In the genomic region with DNA sequence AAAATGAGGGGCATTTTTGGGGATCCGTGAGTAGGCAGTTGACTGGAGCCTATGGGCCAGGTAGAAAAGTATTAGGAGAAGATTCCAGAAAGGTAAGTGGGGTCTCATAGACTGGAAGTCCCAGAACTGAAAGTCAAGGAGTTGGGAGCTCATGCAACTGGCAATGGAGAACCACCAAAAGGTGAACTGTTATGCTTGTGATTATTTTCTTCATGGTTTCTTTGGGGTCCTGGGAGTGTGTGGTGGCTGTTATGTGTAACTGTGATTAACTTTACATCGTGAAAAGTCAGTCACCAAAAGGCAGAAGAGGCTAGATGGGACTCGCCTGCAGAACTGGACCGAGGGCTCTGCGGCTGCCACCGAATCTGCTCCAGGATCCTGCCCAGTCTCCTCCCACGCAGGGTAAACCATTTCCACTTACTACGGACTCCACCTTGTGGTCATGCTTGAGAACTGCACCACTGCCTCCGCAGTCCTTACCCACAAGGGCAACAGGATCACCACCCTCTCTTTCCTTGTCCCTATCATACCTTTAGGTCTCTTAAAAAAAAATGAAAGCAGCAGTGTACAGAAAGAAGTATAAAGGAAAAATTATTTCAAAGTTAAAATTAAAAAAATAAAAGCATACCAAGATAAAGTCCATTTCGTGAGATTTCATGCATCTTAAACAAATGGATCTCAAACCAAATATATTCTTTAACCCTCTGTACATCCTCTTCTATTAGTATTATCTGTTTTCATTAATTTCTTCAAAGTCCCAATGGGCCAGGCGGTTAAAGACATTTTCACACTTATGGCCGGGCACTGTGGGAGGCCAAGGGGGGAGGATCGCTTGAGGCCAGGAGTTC, we compare ENCODE assay signal across 8 cellular contexts. TPM values are rescaled to one million over a fixed set of nuclear protein-coding genes. Genes with fewer than 3 reads are reported as not detected.
DNase-seq lines count a peak whose midpoint lies in the region; ATAC-seq lines count a peak whose summit lies in the region.

No MANE protein-coding gene starts in this region.

- H3K9ac ChIP-seq in BLaER1 treated with 17β-estradiol and CSF1 and Interleukin-3, amounts not matched to agents 10 nM and 100 nM: no peak overlapping the region
- H3K9ac ChIP-seq in NT2/D1 (ENCODE audit: insufficient read length, low read depth): no peak overlapping the region

- peaks cover 34 to 43% (median 35%) of the 10 kb centered on the region in 3 donors for H3K4me1 Mint-ChIP-seq in naive B cell

- no peak overlapping the region for H3K4me3 ChIP-seq in BLaER1 treated with 17β-estradiol and CSF1 and Interleukin-3, amounts not matched to agents 10 nM and 100 nM
- H3K4me3 ChIP-seq in NT2/D1 (ENCODE audit: insufficient read length, low read depth): no peak overlapping the region

- peaks cover 23 to 27% (median 24%) of the 10 kb centered on the region in 11 experiments for H3K9me3 ChIP-seq in BLaER1 treated with 17β-estradiol and CSF1 and Interleukin-3, amounts not matched to agents 10 nM and 100 nM (replicated peaks in 1 of 11)
- peaks cover 19% of the 10 kb centered on the region for H3K9me3 ChIP-seq in NT2/D1 (ENCODE audit: insufficient read depth, low read length)

- H3K36me3 ChIP-seq in BLaER1 treated with 17β-estradiol and CSF1 and Interleukin-3, amounts not matched to agents 10 nM and 100 nM: peaks cover 19 to 56% (median 28%) of the 10 kb centered on the region in 11 experiments
- H3K36me3 ChIP-seq in NT2/D1 (ENCODE audit: insufficient read depth, insufficient read length, low read length): peaks cover 2% of the 10 kb centered on the region

- DNase-seq in HUDEP-2 (lab: John Stamatoyannopoulos, UW; ENCODE audit: unreplicated experiment in 76 of 76): peak in 73 of 76 experiments; percentile 11 to 84 (median 60)
- DNase-seq in NT2/D1 (ENCODE audit: low read depth, low spot score): peak; percentile 69
- peak; percentile 51 for DNase-seq in activated CD8-positive, alpha-beta memory T cell treated with anti-CD3 and anti-CD28 coated beads, Interleukin-2, amount 50 U/mL, for 24 hours (ENCODE audit: extremely low read depth)
- peak; percentile 78 for DNase-seq in epidermal melanocyte (ENCODE audit: insufficient read length, low spot score)
- DNase-seq in naive B cell: peak; percentile 68
- DNase-seq in stimulated activated CD8-positive, alpha-beta memory T cell treated with anti-CD3 and anti-CD28 coated beads, Interleukin-7, amount 100 ng/mL, for 24 hours (ENCODE audit: low read depth): peak; percentile 44

- peaks cover 0 to 8% (median 0%) of the 10 kb centered on the region in 11 experiments; a peak in 1 of 22 replicates for H4K20me1 ChIP-seq in BLaER1 treated with 17β-estradiol and CSF1 and Interleukin-3, amounts not matched to agents 10 nM and 100 nM

- H3K4me1 ChIP-seq in BLaER1 treated with 17β-estradiol and CSF1 and Interleukin-3, amounts not matched to agents 10 nM and 100 nM: peaks cover 16 to 44% (median 27%) of the 10 kb centered on the region in 10 experiments
- peaks cover 5% of the 10 kb centered on the region for H3K4me1 ChIP-seq in NT2/D1 (ENCODE audit: insufficient read depth, insufficient read length)

- no peaks in the 10 kb centered on the region for H3K27me3 Mint-ChIP-seq in naive B cell

- ATAC-seq in GM19324 (IDR thresholded peaks at IDR 0.05; ENCODE audit: low FRiP score, unreplicated experiment) (peak; percentile 80), naive B cell (ENCODE audit: low read depth in 2 of 2) (peak; percentile 96 to 98)

- H3K36me3 Mint-ChIP-seq in naive B cell: peaks cover 17 to 40% of the 10 kb centered on the region in 2 donors

- peak overlapping the region in 9 of 11 experiments; percentile 4 to 69 (median 17); a peak in 12 of 22 replicates for H3K4me2 ChIP-seq in BLaER1 treated with 17β-estradiol and CSF1 and Interleukin-3, amounts not matched to agents 10 nM and 100 nM

- H3K27ac Mint-ChIP-seq in naive B cell: peak overlapping the region in 4 of 6 donors; percentile 60 to 82 (median 68)

- H3K9me3 Mint-ChIP-seq in naive B cell: peaks cover 5 to 17% (median 11%) of the 10 kb centered on the region in 7 donors

- H3K4me3 Mint-ChIP-seq in naive B cell: peak overlapping the region in 3 of 8 donors; percentile 34 to 52 (median 49)

- H3K27me3 ChIP-seq in BLaER1 treated with 17β-estradiol and CSF1 and Interleukin-3, amounts not matched to agents 10 nM and 100 nM: no peaks in the 10 kb centered on the region
- no peaks in the 10 kb centered on the region for H3K27me3 ChIP-seq in NT2/D1 (ENCODE audit: insufficient read depth, insufficient read length)

- H3K27ac ChIP-seq in BLaER1 treated with 17β-estradiol and CSF1 and Interleukin-3, amounts not matched to agents 10 nM and 100 nM: no peak overlapping the region

RNA-seq across cellular contexts. Expression of gene CEP68, which starts 15.6 kb away (rescaled TPM):
- 10 to 100 TPM; 16.6 to 21.0 (median 18.6) TPM for polyA plus RNA-seq in naive B cell (ENCODE audit: low read depth in 6 of 6)

RNA-seq across cellular contexts. Expression of gene SLC1A4, which starts 51.4 kb away (rescaled TPM):
- polyA plus RNA-seq in naive B cell (ENCODE audit: low read depth in 6 of 6): 1 to 10 TPM; 2.1 to 5.8 (median 3.0) TPM
